11 cellular contexts compared by ENCODE assay signal in the genomic region with DNA sequence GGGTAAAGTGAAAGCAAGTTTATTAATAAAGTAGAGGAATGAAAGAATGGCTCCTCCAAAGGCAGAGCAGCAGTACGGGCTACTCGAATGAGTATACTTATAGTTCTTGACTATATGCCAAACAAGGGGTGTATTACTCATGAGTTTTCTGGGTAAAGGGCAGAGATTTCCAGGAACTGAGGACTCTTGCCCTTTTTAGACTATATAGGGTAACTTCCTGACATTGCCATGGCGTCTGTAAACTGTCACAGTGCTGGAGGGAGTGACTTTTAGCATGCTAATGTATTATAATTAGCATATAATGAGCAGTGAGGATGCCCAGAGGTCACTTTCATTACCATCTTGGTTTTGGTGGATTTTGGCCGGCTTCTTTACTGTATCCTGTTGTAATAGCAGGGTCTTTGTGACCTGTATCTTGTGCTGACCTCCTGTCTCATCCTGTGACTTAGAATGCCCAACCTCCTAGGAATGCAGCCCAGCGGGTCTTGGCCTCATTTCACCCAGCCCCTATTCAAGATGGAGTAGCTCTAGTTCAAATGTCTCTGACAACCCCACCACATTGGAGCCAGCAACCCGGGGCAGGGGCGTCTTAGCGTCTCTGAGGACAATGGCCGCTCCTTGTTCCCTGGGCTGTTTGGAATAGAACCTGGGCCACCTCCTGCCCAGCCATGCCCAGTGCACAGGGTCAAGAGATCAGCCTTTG. TPM values are rescaled to one million over a fixed set of nuclear protein-coding genes. Genes with fewer than 3 reads are reported as not detected.
DNase-seq lines count a peak whose midpoint lies in the region; ATAC-seq, FAIRE-seq and TF ChIP-seq lines count a peak whose summit lies in the region.
"Had no signal": no experiment of that assay in that cellular context is flagged by ENCODE, and none has a peak within 500 bp of the region (broad histone marks: within the 10 kb centered on the region; RNA-seq: fewer than 3 reads in every experiment).

No MANE protein-coding gene starts in this region.

- H3K36me3 ChIP-seq in astrocyte (ENCODE audit: insufficient read depth, low read length): no peaks in the 10 kb centered on the region

- no peaks in the 10 kb centered on the region for H3K4me1 ChIP-seq in astrocyte (ENCODE audit: insufficient read depth, low read length)

- no peak for TF ChIP-seq CTCF in astrocyte (IDR thresholded peaks at IDR 0.05; ENCODE audit: insufficient read depth, low read depth, low read length)

- H3K9ac ChIP-seq in astrocyte (ENCODE audit: low read length): no peak overlapping the region

- CTCF ChIA-PET in activated CD4-positive, alpha-beta T cell treated with anti-CD3 and anti-CD28 coated beads for 36 hours (lab: Charles Lee): no interaction called here

- intact Hi-C loops in activated CD4-positive, alpha-beta T cell treated with anti-CD3 and anti-CD28 coated beads for 36 hours (cut with DNase I, micrococcal nuclease): loop anchor here in 1 of 2 experiments (1.0 to 2.0 kb wide), 3 partner anchors 34 to 338 kb away; a partner anchor contains a TSS
- intact Hi-C loops in sciatic nerve (cut with DNase I): loop anchor here (10.0 kb wide), 1 partner anchor 416 kb away; no protein-coding TSS in a partner anchor

- H3K9me3 Mint-ChIP-seq in activated CD4-positive, alpha-beta T cell treated with anti-CD3 and anti-CD28 coated beads for 36 hours (ENCODE audit: low read depth): no peaks in the 10 kb centered on the region
- H3K9me3 Mint-ChIP-seq in astrocyte (ENCODE audit: unreplicated experiment): peaks cover 2% of the 10 kb centered on the region
- H3K9me3 Mint-ChIP-seq: naive B cell had no signal

- H3K27ac ChIP-seq in astrocyte (ENCODE audit: low read depth, low read length) (no peak overlapping the region), substantia nigra (ENCODE audit: low read depth, low read length, poor library complexity, severe bottlenecking) (no peak overlapping the region)

- H3K4me1 Mint-ChIP-seq in activated CD4-positive, alpha-beta T cell treated with anti-CD3 and anti-CD28 coated beads for 36 hours: peaks cover 33% of the 10 kb centered on the region
- H3K4me1 Mint-ChIP-seq in astrocyte (ENCODE audit: low read depth, unreplicated experiment): peaks cover 5% of the 10 kb centered on the region

- no peak for FAIRE-seq in astrocyte (lab: Jason Lieb, UNC)
- FAIRE-seq: keratinocyte had no signal

- H3K27me3 ChIP-seq in astrocyte (ENCODE audit: insufficient read depth, low read length): peaks cover 7% of the 10 kb centered on the region

- no peak overlapping the region for H3K4me3 Mint-ChIP-seq in activated CD4-positive, alpha-beta T cell treated with anti-CD3 and anti-CD28 coated beads for 36 hours
- H3K4me3 Mint-ChIP-seq in astrocyte (ENCODE audit: unreplicated experiment): no peak overlapping the region
- H3K4me3 Mint-ChIP-seq: naive B cell had no signal

- peak overlapping the region; percentile 86 for H3K27ac Mint-ChIP-seq in activated CD4-positive, alpha-beta T cell treated with anti-CD3 and anti-CD28 coated beads for 36 hours
- no peak overlapping the region for H3K27ac Mint-ChIP-seq in astrocyte (ENCODE audit: unreplicated experiment)

- H3K27me3 Mint-ChIP-seq in activated CD4-positive, alpha-beta T cell treated with anti-CD3 and anti-CD28 coated beads for 36 hours: no peaks in the 10 kb centered on the region
- peaks cover 22% of the 10 kb centered on the region for H3K27me3 Mint-ChIP-seq in astrocyte (ENCODE audit: low read depth, unreplicated experiment)

- no peaks in the 10 kb centered on the region for H4K20me1 ChIP-seq in astrocyte (ENCODE audit: insufficient read depth, low read length)

- peak; percentile 92 for ATAC-seq in activated CD4-positive, alpha-beta T cell treated with anti-CD3 and anti-CD28 coated beads for 36 hours
- ATAC-seq in sciatic nerve: no peak

- H3K4me2 ChIP-seq in astrocyte (ENCODE audit: low read length): no peak overlapping the region

- no peaks in the 10 kb centered on the region for H3K79me2 ChIP-seq in astrocyte (ENCODE audit: insufficient read depth, low read length)

- POLR2A ChIA-PET in activated CD4-positive, alpha-beta T cell treated with anti-CD3 and anti-CD28 coated beads for 36 hours (lab: Charles Lee): no interaction called here

- H3K9me3 ChIP-seq in astrocyte (ENCODE audit: insufficient read depth, low read depth, low read length): peaks cover 3% of the 10 kb centered on the region

- no peaks in the 10 kb centered on the region for H3K36me3 Mint-ChIP-seq in activated CD4-positive, alpha-beta T cell treated with anti-CD3 and anti-CD28 coated beads for 36 hours (ENCODE audit: low read depth)
- no peaks in the 10 kb centered on the region for H3K36me3 Mint-ChIP-seq in astrocyte (ENCODE audit: low read depth, unreplicated experiment)
- H3K36me3 Mint-ChIP-seq: naive B cell had no signal

- H3K4me3 ChIP-seq in astrocyte (ENCODE audit: insufficient read depth, low read depth, low read length) (no peak overlapping the region), skeletal muscle cell (ENCODE audit: low read depth, low read length) (no peak overlapping the region)

- no peak overlapping the region for H2AFZ ChIP-seq in astrocyte (ENCODE audit: low read depth, low read length)

- peak; percentile 51 for DNase-seq in activated CD4-positive, alpha-beta T cell treated with anti-CD3 and anti-CD28 coated beads for 36 hours
- DNase-seq in activated CD4-positive, alpha-beta T cell treated with anti-CD3 and anti-CD28 coated beads for 1 hour: no peak
- DNase-seq in RPMI7951 (ENCODE audit: low read depth) (peak; percentile 5), astrocyte (ENCODE audit: low read depth) (peak; percentile 34), skeletal muscle cell (ENCODE audit: low read depth) (peak; percentile 27), sciatic nerve (ENCODE audit: low spot score) (no peak), NCI-H2107 treated with DMSO at 0.1 percent for 48 hours (lab: John Stamatoyannopoulos, UW; ENCODE audit: unreplicated experiment) (no peak), substantia nigra (lab: John Stamatoyannopoulos, UW) (no peak)
- DNase-seq: naive B cell, NCI-H526 treated with DMSO at 0.1 percent for 48 hours had no signal

RNA-seq across cellular contexts. Expression of a gene that starts 34.9 kb away (rescaled TPM):
- total RNA-seq in activated CD4-positive, alpha-beta T cell treated with anti-CD3 and anti-CD28 coated beads for 36 hours: 100 to 1,000 TPM; 239 to 272 TPM
- total RNA-seq in RPMI7951 (2014; rRNA removed; shearing (Covaris generic)): 83.6 and 92.1 TPM in 2 replicates
- 74.5 and 90.6 TPM in 2 replicates for total RNA-seq in astrocyte
- 127 TPM for total RNA-seq in sciatic nerve

Comparison
In these comparisons a context has a peak if more than half of its experiments do, and no peak if none do; other contexts are left out.
1. DNase-seq: peak in activated CD4-positive, alpha-beta T cell treated with anti-CD3 and anti-CD28 coated beads for 36 hours (single experiment), RPMI7951 (single experiment), astrocyte (single experiment) and skeletal muscle cell (single experiment); none in activated CD4-positive, alpha-beta T cell treated with anti-CD3 and anti-CD28 coated beads for 1 hour (single experiment), sciatic nerve (single experiment), NCI-H2107 treated with DMSO at 0.1 percent for 48 hours (single experiment) and substantia nigra (0 of 49).